Comparison of ENCODE assay signal across 9 cellular contexts in genomic region chr6:113859349-113860164, GRCh38. TPM values are rescaled to one million over a fixed set of nuclear protein-coding genes. Genes with fewer than 3 reads are reported as not detected.
DNase-seq lines count a peak whose midpoint lies in the region; ATAC-seq and TF ChIP-seq lines count a peak whose summit lies in the region.
"Had no signal": no experiment of that assay in that cellular context is flagged by ENCODE, and none has a peak within 500 bp of the region (broad histone marks: within the 10 kb centered on the region; RNA-seq: fewer than 3 reads in every experiment).

No MANE protein-coding gene starts in this region.

- H3K27ac Mint-ChIP-seq in CD14-positive monocyte (peak overlapping the region in 3 of 7 donors; percentile 50 to 82 (median 80)), HFFc6 (peak overlapping the region; percentile 57; the same call in 1 of the 2 replicates)

- intact Hi-C loops in CD14-positive monocyte (cut with micrococcal nuclease) (loop anchor here (2.0 to 10.0 kb wide), 6 partner anchors 52 to 552 kb away; no protein-coding TSS in a partner anchor), left ventricle myocardium superior (cut with micrococcal nuclease) (loop anchor here (10.0 kb wide), 1 partner anchor 555 kb away; no protein-coding TSS in a partner anchor)

- ATAC-seq in left ventricle myocardium superior (peak; percentile 5), GM21367 (IDR thresholded peaks at IDR 0.05; ENCODE audit: unreplicated experiment) (no peak)

- WGBS in adipose tissue, 3 donors, result 17 to 19% (median 17%) methylated on average over 76 to 87 of the region's 87 CpGs

- H3K4me3 Mint-ChIP-seq in CD14-positive monocyte (peak overlapping the region in 1 of 2 donors; percentile 92), HFFc6 (peak overlapping the region; percentile 56; the same call in 1 of the 2 replicates)

- peak overlapping the region; percentile 92 for H3K27ac ChIP-seq in adipose tissue (ENCODE audit: low read depth, low read length)

- DNase-seq in CD14-positive monocyte (ENCODE audit: low spot score) (peak; percentile 49), HFFc6 (peak; percentile 32), left ventricle myocardium superior (peak; percentile 63), pons (ENCODE audit: low spot score) (peak; percentile 19)
- DNase-seq in central memory CD4-positive, alpha-beta T cell, result no peak
- DNase-seq in stimulated activated CD4-positive, alpha-beta T cell treated with anti-CD3 and anti-CD28 coated beads, Interleukin-4, amount 100 ng/mL, for 1 hour, result no peak

- peaks cover 9% of the 10 kb centered on the region for H3K4me1 Mint-ChIP-seq in CD14-positive monocyte
- peaks cover 26% of the 10 kb centered on the region for H3K4me1 Mint-ChIP-seq in HFFc6 (ENCODE audit: low read depth)

- H3K9me3 Mint-ChIP-seq in CD14-positive monocyte (peaks cover 0 to 7% (median 0%) of the 10 kb centered on the region in 7 donors), HFFc6 (no peaks in the 10 kb centered on the region)
- H3K9me3 Mint-ChIP-seq: IgD-negative memory B cell had no signal

- H3K27me3 Mint-ChIP-seq in CD14-positive monocyte (ENCODE audit: low read depth in 3 of 3), result peaks cover 0 to 21% (median 3%) of the 10 kb centered on the region in 3 donors
- H3K27me3 Mint-ChIP-seq in HFFc6 (ENCODE audit: insufficient read depth), result no peaks in the 10 kb centered on the region; the same call in 1 of the 2 replicates

- peaks cover 23 to 30% of the 10 kb centered on the region in 2 donors for H3K36me3 Mint-ChIP-seq in CD14-positive monocyte
- peaks cover 31% of the 10 kb centered on the region for H3K36me3 Mint-ChIP-seq in HFFc6 (ENCODE audit: low read depth)

- TF ChIP-seq CTCF in CD14-positive monocyte (IDR thresholded peaks at IDR 0.05) (no peak), HFFc6 (IDR thresholded peaks at IDR 0.05) (no peak)

RNA-seq across cellular contexts. Expression of gene MARCKS, which starts 2.4 kb away (rescaled TPM):
- polyA plus RNA-seq in CD14-positive monocyte (10 to 100 TPM; 12.1 to 14.4 TPM), adipose tissue (10 to 100 TPM; 14.2 to 35.2 (median 15.0) TPM)
- 100 to 1,000 TPM; 162 to 199 (median 166) TPM for total RNA-seq in HFFc6 (2021; fragmentation: NEBNext Ultra II Directional; extraction: Animal tissue kit (Norgen Biotek cat#: 25700))
- total RNA-seq in left ventricle myocardium superior, result 25.4 TPM

Comparison
In these comparisons a context has a peak if more than half of its experiments do, and no peak if none do; other contexts are left out.
1. DNase-seq: peak in CD14-positive monocyte (single experiment), HFFc6 (single experiment), left ventricle myocardium superior (single experiment) and pons (single experiment); none in central memory CD4-positive, alpha-beta T cell (single experiment) and stimulated activated CD4-positive, alpha-beta T cell treated with anti-CD3 and anti-CD28 coated beads, Interleukin-4, amount 100 ng/mL, for 1 hour (single experiment).